In the genomic region with DNA sequence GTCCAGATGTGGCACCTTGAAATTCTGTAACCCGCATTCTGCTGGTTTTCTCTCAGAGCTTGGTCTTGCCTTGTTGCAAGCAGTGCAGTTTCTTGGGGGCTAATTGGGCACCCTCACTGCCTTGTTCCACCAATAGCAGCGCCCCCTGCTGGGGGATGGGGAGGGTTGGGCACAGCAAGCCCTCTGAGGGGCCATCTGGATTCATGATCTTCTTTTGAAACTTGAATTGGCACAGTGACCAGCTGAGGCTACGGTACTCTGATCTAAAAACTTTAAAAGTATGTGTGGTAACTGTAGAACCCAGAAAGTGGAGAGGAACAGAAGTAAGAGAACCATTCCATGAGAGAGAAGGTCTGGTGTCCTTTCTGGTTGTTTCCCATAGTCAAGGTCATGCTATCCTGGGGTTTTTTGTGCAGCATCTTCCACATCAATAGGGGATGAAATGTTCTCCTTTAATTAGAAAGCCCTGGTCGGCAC, we compare ENCODE assay signal across 8 cellular contexts.
A peak's percentile ranks its signal among the peaks of the same experiment; 100 is the strongest.
DNase-seq lines count a peak whose midpoint lies in the region; ATAC-seq and TF ChIP-seq lines count a peak whose summit lies in the region.

No MANE protein-coding gene starts in this region.

- peaks cover 25 to 92% of the 10 kb centered on the region in 2 donors for H3K36me3 ChIP-seq in psoas muscle (ENCODE audit: insufficient read depth in 1 of 2, low read depth in 1 of 2)

- peaks cover 16% of the 10 kb centered on the region for H3K4me1 ChIP-seq in psoas muscle

- 55 to 65% (median 58%) methylated on average over 4 of the region's 4 CpGs for WGBS in psoas muscle, 3 donors

- H3K9me3 ChIP-seq in psoas muscle = no peaks in the 10 kb centered on the region

- no peaks in the 10 kb centered on the region for H3K27me3 ChIP-seq in psoas muscle (ENCODE audit: insufficient read depth in 3 of 3, low read length in 2 of 3)

- peak overlapping the region; percentile 91 for H3K27ac ChIP-seq in epithelial cell of prostate
- no peak overlapping the region for H3K27ac ChIP-seq in psoas muscle

- DNase-seq in AG08395 (ENCODE audit: low spot score) = peak; percentile 30
- no peak for DNase-seq in HFF-Myc (ENCODE audit: extremely low read depth, low read depth)
- peak; percentile 23 to 34 for DNase-seq in activated CD4-positive, alpha-beta T cell treated with anti-CD3 and anti-CD28 coated beads, Interleukin-2, amount 50 U/mL, for 24 hours (ENCODE audit: low read depth in 1 of 2, low spot score in 1 of 2)
- no peak for DNase-seq in epithelial cell of prostate (ENCODE audit: low read depth, low spot score)
- peak; percentile 64 to 74 for DNase-seq in psoas muscle
- DNase-seq in cerebellar nuclear complex (lab: John Stamatoyannopoulos, UW) = no peak
- no peak for DNase-seq in C1 segment of cervical spinal cord (lab: John Stamatoyannopoulos, UW)

- peak in 1 of 4 donors; percentile 25 for ATAC-seq in psoas muscle
- ATAC-seq in GM19023 (IDR thresholded peaks at IDR 0.05; ENCODE audit: unreplicated experiment) = no peak

- TF ChIP-seq CTCF in HFF-Myc (IDR thresholded peaks at IDR 0.05; ENCODE audit: low read depth, low read length, missing control alignments) (peak; percentile 83), psoas muscle (IDR thresholded peaks at IDR 0.05) (peak; percentile 56)

- H3K4me3 ChIP-seq in HFF-Myc (replicated peaks; ENCODE audit: low read depth, low read length) (no peak overlapping the region), psoas muscle (no peak overlapping the region)

- intact Hi-C loops in psoas muscle (cut with DNase I) = loop anchor here in 1 of 2 donors (5.0 to 10.0 kb wide), 2 partner anchors 64 to 157 kb away; a partner anchor contains a TSS

Comparison
In these comparisons a context has a peak if more than half of its experiments do, and no peak if none do; other contexts are left out.
1. DNase-seq: peak in AG08395 (single experiment), activated CD4-positive, alpha-beta T cell treated with anti-CD3 and anti-CD28 coated beads, Interleukin-2, amount 50 U/mL, for 24 hours (2 of 2) and psoas muscle (2 of 2); none in HFF-Myc (single experiment), epithelial cell of prostate (single experiment), cerebellar nuclear complex (0 of 2) and C1 segment of cervical spinal cord (0 of 14).